21 cellular contexts compared by ENCODE assay signal in the genomic region with DNA sequence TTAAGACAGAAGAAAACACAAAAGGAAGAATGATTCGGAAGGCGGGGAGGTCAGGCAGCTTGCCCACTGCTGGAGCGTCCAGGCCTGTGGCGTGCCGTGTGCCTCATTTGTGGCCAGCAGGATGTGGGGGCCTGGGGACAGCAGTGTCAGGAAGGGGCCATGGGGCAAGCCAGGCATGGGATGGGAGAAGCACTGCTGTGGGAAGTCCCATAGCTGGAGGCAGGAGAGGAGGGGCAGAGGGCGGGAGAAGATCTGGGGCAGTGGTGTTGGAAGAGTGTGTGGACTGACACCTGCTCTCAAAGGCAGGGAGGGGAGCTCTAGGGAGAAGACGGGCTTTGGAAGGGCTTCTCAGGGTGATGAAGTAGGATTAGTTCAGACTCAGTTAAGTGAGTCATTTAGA.
DNase-seq lines count a peak whose midpoint lies in the region; ATAC-seq and TF ChIP-seq lines count a peak whose summit lies in the region.
"Had no signal": no experiment of that assay in that cellular context is flagged by ENCODE, and none has a peak within 500 bp of the region (broad histone marks: within the 10 kb centered on the region; RNA-seq: fewer than 3 reads in every experiment).

No MANE protein-coding gene starts in this region.

- H3K4me3 Mint-ChIP-seq in T-helper 1 cell treated with Interleukin-12 subunit alpha and Interleukin-12 subunit beta and Interleukin-4 antibody, amounts not matched to agents 30 μg/mL and 1 μg/mL, for 36 hours: peak overlapping the region; percentile 47
- H3K4me3 Mint-ChIP-seq in CD4-positive, CD25-positive, alpha-beta regulatory T cell: peak overlapping the region in 3 of 4 donors; percentile 2 to 71 (median 56)
- H3K4me3 Mint-ChIP-seq in WTC11: no peak overlapping the region
- H3K4me3 Mint-ChIP-seq: endodermal cell, type B pancreatic cell had no signal

- peaks cover 9% of the 10 kb centered on the region for H3K36me3 Mint-ChIP-seq in T-helper 1 cell treated with Interleukin-12 subunit alpha and Interleukin-12 subunit beta and Interleukin-4 antibody, amounts not matched to agents 30 μg/mL and 1 μg/mL, for 36 hours (ENCODE audit: low read depth)
- H3K36me3 Mint-ChIP-seq in CD4-positive, CD25-positive, alpha-beta regulatory T cell: no peaks in the 10 kb centered on the region
- no peaks in the 10 kb centered on the region for H3K36me3 Mint-ChIP-seq in WTC11
- H3K36me3 Mint-ChIP-seq: type B pancreatic cell had no signal

- WGBS in heart left ventricle, 4 donors: 57 to 71% (median 65%) methylated on average over 7 of the region's 7 CpGs

- H3K27ac Mint-ChIP-seq in T-helper 1 cell treated with Interleukin-12 subunit alpha and Interleukin-12 subunit beta and Interleukin-4 antibody, amounts not matched to agents 30 μg/mL and 1 μg/mL, for 36 hours: peak overlapping the region; percentile 60
- H3K27ac Mint-ChIP-seq in CD4-positive, CD25-positive, alpha-beta regulatory T cell: peak overlapping the region in 2 of 3 donors; percentile 38 to 52
- no peak overlapping the region for H3K27ac Mint-ChIP-seq in WTC11
- H3K27ac Mint-ChIP-seq: endodermal cell, type B pancreatic cell had no signal

- no peak overlapping the region for H3K27ac ChIP-seq in CD4-positive, CD25-positive, alpha-beta regulatory T cell (ENCODE audit: insufficient read depth, low read length, poor library complexity, severe bottlenecking)
- H3K27ac ChIP-seq in heart left ventricle: no peak overlapping the region
- H3K27ac ChIP-seq: 22Rv1, adrenal gland, colonic mucosa, lower lobe of right lung had no signal

- H3K4me1 Mint-ChIP-seq in T-helper 1 cell treated with Interleukin-12 subunit alpha and Interleukin-12 subunit beta and Interleukin-4 antibody, amounts not matched to agents 30 μg/mL and 1 μg/mL, for 36 hours (ENCODE audit: low read depth): peaks cover 65% of the 10 kb centered on the region
- peaks cover 15 to 46% (median 25%) of the 10 kb centered on the region in 4 donors for H3K4me1 Mint-ChIP-seq in CD4-positive, CD25-positive, alpha-beta regulatory T cell
- H3K4me1 Mint-ChIP-seq in WTC11: peaks cover 31% of the 10 kb centered on the region

- no peaks in the 10 kb centered on the region for H3K36me3 ChIP-seq in CD4-positive, CD25-positive, alpha-beta regulatory T cell (ENCODE audit: control insufficient read depth, insufficient read depth, low read length)
- H3K36me3 ChIP-seq in heart left ventricle: no peaks in the 10 kb centered on the region
- H3K36me3 ChIP-seq: adrenal gland, colonic mucosa, lower lobe of right lung had no signal

- no peak overlapping the region for H3K4me3 ChIP-seq in CD4-positive, CD25-positive, alpha-beta regulatory T cell (ENCODE audit: low read depth, low read length)
- H3K4me3 ChIP-seq in heart left ventricle: no peak overlapping the region
- H3K4me3 ChIP-seq: adrenal gland, colonic mucosa, K562, lower lobe of right lung had no signal

- CTCF ChIA-PET in WTC11 (lab: Charles Lee): interaction anchor here (1.3 kb wide), 1 partner anchor 10 kb away, joined by 9 read pairs; no protein-coding TSS in a partner anchor

- no peaks in the 10 kb centered on the region for H3K9me3 Mint-ChIP-seq in T-helper 1 cell treated with Interleukin-12 subunit alpha and Interleukin-12 subunit beta and Interleukin-4 antibody, amounts not matched to agents 30 μg/mL and 1 μg/mL, for 36 hours
- H3K9me3 Mint-ChIP-seq in CD4-positive, CD25-positive, alpha-beta regulatory T cell: no peaks in the 10 kb centered on the region
- H3K9me3 Mint-ChIP-seq in WTC11: no peaks in the 10 kb centered on the region
- H3K9me3 Mint-ChIP-seq: endodermal cell, type B pancreatic cell had no signal

- no peaks in the 10 kb centered on the region for H3K27me3 ChIP-seq in CD4-positive, CD25-positive, alpha-beta regulatory T cell (ENCODE audit: control insufficient read depth, insufficient read depth, low read length)
- peaks cover 0 to 40% (median 0%) of the 10 kb centered on the region in 9 donors for H3K27me3 ChIP-seq in heart left ventricle
- H3K27me3 ChIP-seq: colonic mucosa had no signal

- intact Hi-C loops in heart left ventricle (cut with DNase I): loop anchor here in 1 of 10 donors (5.0 kb wide), 1 partner anchor 86 kb away; no protein-coding TSS in a partner anchor

- TF ChIP-seq CTCF in WTC11 (IDR thresholded peaks at IDR 0.05) (no peak), heart left ventricle (IDR thresholded peaks at IDR 0.05) (no peak)

- H3K9me3 ChIP-seq in CD4-positive, CD25-positive, alpha-beta regulatory T cell (ENCODE audit: control insufficient read depth in 2 of 2, low read length in 2 of 2): no peaks in the 10 kb centered on the region
- no peaks in the 10 kb centered on the region for H3K9me3 ChIP-seq in heart left ventricle
- H3K9me3 ChIP-seq: adrenal gland, colonic mucosa, lower lobe of right lung had no signal

- ATAC-seq in CD4-positive, CD25-positive, alpha-beta regulatory T cell (ENCODE audit: low read depth in 2 of 2): no peak
- ATAC-seq in WTC11 (peak; percentile 9; the same call in 1 of the 2 replicates), heart left ventricle (no peak)
- ATAC-seq: K562, lower lobe of right lung had no signal

- POLR2A ChIA-PET in WTC11 (lab: Charles Lee): no interaction called here

- no peak for TF ChIP-seq POLR2A in heart left ventricle (IDR thresholded peaks at IDR 0.05)

- H3K4me1 ChIP-seq in CD4-positive, CD25-positive, alpha-beta regulatory T cell (ENCODE audit: control insufficient read depth, insufficient read depth, low read length, poor library complexity, severe bottlenecking): peaks cover 24% of the 10 kb centered on the region
- no peaks in the 10 kb centered on the region for H3K4me1 ChIP-seq in heart left ventricle
- H3K4me1 ChIP-seq: adrenal gland, colonic mucosa, lower lobe of right lung had no signal

- H3K27me3 Mint-ChIP-seq in T-helper 1 cell treated with Interleukin-12 subunit alpha and Interleukin-12 subunit beta and Interleukin-4 antibody, amounts not matched to agents 30 μg/mL and 1 μg/mL, for 36 hours (ENCODE audit: low read depth): peaks cover 31% of the 10 kb centered on the region
- H3K27me3 Mint-ChIP-seq in CD4-positive, CD25-positive, alpha-beta regulatory T cell: no peaks in the 10 kb centered on the region
- H3K27me3 Mint-ChIP-seq in WTC11 (ENCODE audit: low read depth): no peaks in the 10 kb centered on the region

- DNase-seq in T-helper 1 cell: no peak
- DNase-seq in CD4-positive, CD25-positive, alpha-beta regulatory T cell: no peak
- DNase-seq in WTC11 (ENCODE audit: low spot score): no peak
- peak; percentile 67 for DNase-seq in mesenteric fat pad (ENCODE audit: low spot score)
- no peak for DNase-seq in NCI-H1105 treated with DMSO at 0.1 percent for 48 hours (lab: John Stamatoyannopoulos, UW)
- no peak for DNase-seq in stimulated activated CD4-positive, alpha-beta T cell treated with anti-CD3 and anti-CD28 coated beads, Interleukin-12 subunit alpha, Interleukin-12 subunit beta, amount 100 ng/mL, for 4 hours
- DNase-seq in heart left ventricle: no peak
- DNase-seq: adrenal gland, colonic mucosa, DMS53, endodermal cell, GF-D8, lower lobe of right lung, NCI-H1694 treated with DMSO at 0.1 percent for 48 hours, NCI-H748 treated with DMSO at 0.1 percent for 48 hours, OCI-M1, Right ventricle myocardium superior had no signal

TF ChIP-seq in WTC11, 78 proteins besides CTCF, POLR2A, EP300 and RAD21 (continues in another document):
- TF ChIP-seq, protein P1, sequence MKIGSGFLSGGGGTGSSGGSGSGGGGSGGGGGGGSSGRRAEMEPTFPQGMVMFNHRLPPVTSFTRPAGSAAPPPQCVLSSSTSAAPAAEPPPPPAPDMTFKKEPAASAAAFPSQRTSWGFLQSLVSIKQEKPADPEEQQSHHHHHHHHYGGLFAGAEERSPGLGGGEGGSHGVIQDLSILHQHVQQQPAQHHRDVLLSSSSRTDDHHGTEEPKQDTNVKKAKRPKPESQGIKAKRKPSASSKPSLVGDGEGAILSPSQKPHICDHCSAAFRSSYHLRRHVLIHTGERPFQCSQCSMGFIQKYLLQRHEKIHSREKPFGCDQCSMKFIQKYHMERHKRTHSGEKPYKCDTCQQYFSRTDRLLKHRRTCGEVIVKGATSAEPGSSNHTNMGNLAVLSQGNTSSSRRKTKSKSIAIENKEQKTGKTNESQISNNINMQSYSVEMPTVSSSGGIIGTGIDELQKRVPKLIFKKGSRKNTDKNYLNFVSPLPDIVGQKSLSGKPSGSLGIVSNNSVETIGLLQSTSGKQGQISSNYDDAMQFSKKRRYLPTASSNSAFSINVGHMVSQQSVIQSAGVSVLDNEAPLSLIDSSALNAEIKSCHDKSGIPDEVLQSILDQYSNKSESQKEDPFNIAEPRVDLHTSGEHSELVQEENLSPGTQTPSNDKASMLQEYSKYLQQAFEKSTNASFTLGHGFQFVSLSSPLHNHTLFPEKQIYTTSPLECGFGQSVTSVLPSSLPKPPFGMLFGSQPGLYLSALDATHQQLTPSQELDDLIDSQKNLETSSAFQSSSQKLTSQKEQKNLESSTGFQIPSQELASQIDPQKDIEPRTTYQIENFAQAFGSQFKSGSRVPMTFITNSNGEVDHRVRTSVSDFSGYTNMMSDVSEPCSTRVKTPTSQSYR (CRISPR knock-in tag; IDR thresholded peaks at IDR 0.05): no peak
- TF ChIP-seq NFATC4 (CRISPR knock-in tag; IDR thresholded peaks at IDR 0.05) (no peak), ZNF671 (CRISPR knock-in tag; IDR thresholded peaks at IDR 0.05) (no peak), CBFB (CRISPR knock-in tag; IDR thresholded peaks at IDR 0.05; ENCODE audit: low read depth) (no peak), OVOL2 (CRISPR knock-in tag; IDR thresholded peaks at IDR 0.05; ENCODE audit: borderline replicate concordance) (no peak), MXD4 (CRISPR knock-in tag; IDR thresholded peaks at IDR 0.05; ENCODE audit: borderline replicate concordance) (no peak)
- TF ChIP-seq, protein P2, sequence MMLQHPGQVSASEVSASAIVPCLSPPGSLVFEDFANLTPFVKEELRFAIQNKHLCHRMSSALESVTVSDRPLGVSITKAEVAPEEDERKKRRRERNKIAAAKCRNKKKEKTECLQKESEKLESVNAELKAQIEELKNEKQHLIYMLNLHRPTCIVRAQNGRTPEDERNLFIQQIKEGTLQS (CRISPR knock-in tag; conservative IDR thresholded peaks at IDR 0.05): no peak
- TF ChIP-seq, protein P3, sequence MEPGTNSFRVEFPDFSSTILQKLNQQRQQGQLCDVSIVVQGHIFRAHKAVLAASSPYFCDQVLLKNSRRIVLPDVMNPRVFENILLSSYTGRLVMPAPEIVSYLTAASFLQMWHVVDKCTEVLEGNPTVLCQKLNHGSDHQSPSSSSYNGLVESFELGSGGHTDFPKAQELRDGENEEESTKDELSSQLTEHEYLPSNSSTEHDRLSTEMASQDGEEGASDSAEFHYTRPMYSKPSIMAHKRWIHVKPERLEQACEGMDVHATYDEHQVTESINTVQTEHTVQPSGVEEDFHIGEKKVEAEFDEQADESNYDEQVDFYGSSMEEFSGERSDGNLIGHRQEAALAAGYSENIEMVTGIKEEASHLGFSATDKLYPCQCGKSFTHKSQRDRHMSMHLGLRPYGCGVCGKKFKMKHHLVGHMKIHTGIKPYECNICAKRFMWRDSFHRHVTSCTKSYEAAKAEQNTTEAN (CRISPR knock-in tag; IDR thresholded peaks at IDR 0.05): no peak
